ENCODE assay signal across 1 cellular context in genomic region chr10:86399879-86400704, GRCh38.
TF ChIP-seq lines count a peak whose summit lies in the region.

No MANE protein-coding gene starts in this region.

TF ChIP-seq in HEK293, 187 proteins besides CTCF, POLR2A, EP300 and RAD21 (continued from another document):
- peak; percentile 82 for TF ChIP-seq HIC1 (tag by site-specific recombination; IDR thresholded peaks at IDR 0.05)
